27 cellular contexts compared by ENCODE assay signal in the genomic region with DNA sequence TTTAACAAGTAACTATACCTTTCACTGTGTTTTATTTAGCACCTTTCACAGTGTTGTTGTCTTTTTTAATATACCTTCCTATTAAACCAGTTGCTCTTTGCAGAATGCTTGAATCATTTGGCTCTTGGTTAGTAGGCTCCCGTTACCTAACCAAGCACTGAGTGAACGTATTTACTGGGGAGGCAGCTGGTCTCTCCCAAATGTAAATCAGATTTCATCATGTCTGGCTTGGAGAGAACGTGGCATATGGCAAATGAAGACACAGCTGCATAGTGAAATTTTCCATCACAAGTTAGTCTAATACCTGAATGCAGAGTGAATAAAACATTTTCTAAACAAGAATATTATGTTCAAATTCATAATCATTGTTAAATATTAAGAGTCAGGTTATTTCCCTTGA. TPM values are rescaled to one million over a fixed set of nuclear protein-coding genes. Genes with fewer than 3 reads are reported as not detected.
DNase-seq lines count a peak whose midpoint lies in the region; ATAC-seq, FAIRE-seq and TF ChIP-seq lines count a peak whose summit lies in the region.
"Had no signal": no experiment of that assay in that cellular context is flagged by ENCODE, and none has a peak within 500 bp of the region (broad histone marks: within the 10 kb centered on the region; RNA-seq: fewer than 3 reads in every experiment).

No MANE protein-coding gene starts in this region.

- H2BK12ac ChIP-seq in trophoblast cell (ENCODE audit: low read length) = no peak overlapping the region

- H3K4me1 ChIP-seq in trophoblast cell (ENCODE audit: control insufficient read depth in 1 of 2, insufficient read depth in 2 of 2, low read length in 2 of 2) = no peaks in the 10 kb centered on the region
- no peaks in the 10 kb centered on the region for H3K4me1 ChIP-seq in lower lobe of right lung
- no peaks in the 10 kb centered on the region for H3K4me1 ChIP-seq in ovary (ENCODE audit: insufficient read depth)

- no peak overlapping the region for H2BK120ac ChIP-seq in trophoblast cell (ENCODE audit: insufficient read depth, low read length, poor library complexity)

- no peak overlapping the region for H2AK5ac ChIP-seq in trophoblast cell (ENCODE audit: low read length)

- no peak overlapping the region for H4K91ac ChIP-seq in trophoblast cell (ENCODE audit: low read depth, low read length)

- WGBS in trophoblast cell (ENCODE audit: extremely low coverage, insufficient coverage, insufficient read length) = no CpG with 5 or more reads among the region's 3 CpGs
- WGBS in ovary, 3 donors = 84 to 86% (median 85%) methylated on average over 3 of the region's 3 CpGs

- no peaks in the 10 kb centered on the region for H3K79me2 ChIP-seq in trophoblast cell (ENCODE audit: control insufficient read depth, insufficient read depth, low read length, poor library complexity)

- no peak for TF ChIP-seq EP300 in ovary (IDR thresholded peaks at IDR 0.05)

- H3K23ac ChIP-seq in trophoblast cell (ENCODE audit: low read length) = peak overlapping the region; percentile 89

- no peak overlapping the region for H3K14ac ChIP-seq in trophoblast cell (ENCODE audit: low read length)

- no peak for ATAC-seq in lower lobe of right lung
- ATAC-seq: HepG2 had no signal

- H3K36me3 ChIP-seq in trophoblast cell (ENCODE audit: control insufficient read depth in 1 of 2, insufficient read depth in 2 of 2, low read length in 2 of 2) (peaks cover 4 to 6% of the 10 kb centered on the region in 2 experiments), lower lobe of right lung (no peaks in the 10 kb centered on the region), ovary (no peaks in the 10 kb centered on the region)

- H4K12ac ChIP-seq in trophoblast cell (ENCODE audit: low read depth, low read length) = no peak overlapping the region

- peak; percentile 29 for FAIRE-seq in D721Med (lab: Jason Lieb, UNC)
- FAIRE-seq: GM12891, GM19239, HepG2, RCC 7860 had no signal

- no peak overlapping the region for H4K8ac ChIP-seq in trophoblast cell (ENCODE audit: low read depth, low read length)

- H3K27me3 ChIP-seq in trophoblast cell (ENCODE audit: insufficient read depth, low read length) (no peaks in the 10 kb centered on the region), lower lobe of right lung (ENCODE audit: low read depth) (no peaks in the 10 kb centered on the region), ovary (no peaks in the 10 kb centered on the region)

- no peaks in the 10 kb centered on the region for H3K79me1 ChIP-seq in trophoblast cell (ENCODE audit: low read length)

- no peak overlapping the region for H3K4ac ChIP-seq in trophoblast cell (ENCODE audit: low read depth, low read length)

- no peak overlapping the region for H2AFZ ChIP-seq in trophoblast cell (ENCODE audit: insufficient read depth, low read length, poor library complexity)

- H3K4me2 ChIP-seq in trophoblast cell (ENCODE audit: low read length) = no peak overlapping the region
- H3K4me2 ChIP-seq: SK-N-SH had no signal

- H3K9me3 ChIP-seq in trophoblast cell (ENCODE audit: insufficient read depth, low read depth, low read length) (peaks cover 2% of the 10 kb centered on the region), lower lobe of right lung (no peaks in the 10 kb centered on the region), ovary (no peaks in the 10 kb centered on the region)
- H3K9me3 ChIP-seq: SK-N-SH had no signal

- no peak for TF ChIP-seq CTCF in D721Med (IDR thresholded peaks at IDR 0.05; ENCODE audit: insufficient read depth, missing control alignments)
- no peak for TF ChIP-seq CTCF in lower lobe of right lung (IDR thresholded peaks at IDR 0.05)
- no peak for TF ChIP-seq CTCF in ovary (IDR thresholded peaks at IDR 0.05)

- H3K4me3 ChIP-seq in trophoblast cell (ENCODE audit: low read depth, low read length) = no peak overlapping the region
- H3K4me3 ChIP-seq in lower lobe of right lung = no peak overlapping the region
- H3K4me3 ChIP-seq in ovary = no peak overlapping the region

- H2BK5ac ChIP-seq in trophoblast cell (ENCODE audit: low read depth, low read length, poor library complexity) = no peak overlapping the region

- intact Hi-C loops in lower lobe of right lung (cut with DNase I) = no loop called here
- intact Hi-C loops in ovary (cut with DNase I) = no loop called here

- H3K27ac ChIP-seq in trophoblast cell (ENCODE audit: low read depth, low read length) (no peak overlapping the region), lower lobe of right lung (no peak overlapping the region), ovary (no peak overlapping the region)

- H3K9ac ChIP-seq in trophoblast cell (ENCODE audit: low read length) = no peak overlapping the region
- H3K9ac ChIP-seq: SK-N-SH had no signal

- DNase-seq in D721Med (ENCODE audit: insufficient read length, low spot score) (no peak), NCI-H2171 (lab: John Stamatoyannopoulos, UW) (peak; percentile 73), NCI-H82 treated with DMSO at 0.1 percent for 48 hours (lab: John Stamatoyannopoulos, UW; ENCODE audit: unreplicated experiment) (peak; percentile 68), trophoblast cell (no peak), lower lobe of right lung (no peak), ovary (no peak), hypothalamus (lab: John Stamatoyannopoulos, UW) (no peak)
- DNase-seq: 8988T, ACHN, DMS79, EL, GF-D8, Karpas-422, NCI-H1092, NCI-H1417 treated with DMSO at 0.1 percent for 48 hours, NCI-H187 treated with DMSO at 0.1 percent for 48 hours, NCI-H69, SIG-M5, SK-N-SH, SW 1271 had no signal

- TF ChIP-seq POLR2A in ovary (IDR thresholded peaks at IDR 0.05) = no peak

- H3K18ac ChIP-seq in trophoblast cell (ENCODE audit: low read length) = no peak overlapping the region

RNA-seq across cellular contexts. Expression of a gene that starts 12.4 kb away (rescaled TPM):
- polyA plus RNA-seq in trophoblast cell (2013) = 26.0 and 27.6 TPM in 2 replicates
- not detected for total RNA-seq in lower lobe of right lung
- total RNA-seq in ovary = 1 to 10 TPM in 3 of 7 donors, under 1 TPM in 4; 0.60 to 4.4 (median 0.89) TPM
- polyA plus RNA-seq in ovary = 1 to 10 TPM; 1.1 to 4.1 TPM
- total RNA-seq: H4, HepG2, HT1080 had no signal
- polyA plus RNA-seq: BJ, HepG2 had no signal

Comparison
In these comparisons a context has a peak if more than half of its experiments do, and no peak if none do; other contexts are left out.
1. DNase-seq: peak in NCI-H2171 (single experiment) and NCI-H82 treated with DMSO at 0.1 percent for 48 hours (single experiment); none in D721Med (single experiment), trophoblast cell (0 of 2), lower lobe of right lung (single experiment), ovary (0 of 5) and hypothalamus (0 of 51).